In genomic region chr13:112587359-112587766, GRCh38 we compare ENCODE assay signal across 8 cellular contexts. TPM values are rescaled to one million over a fixed set of nuclear protein-coding genes. Genes with fewer than 3 reads are reported as not detected.
A peak's percentile ranks its signal among the peaks of the same experiment; 100 is the strongest.
DNase-seq lines count a peak whose midpoint lies in the region; ATAC-seq and TF ChIP-seq lines count a peak whose summit lies in the region.

No MANE protein-coding gene starts in this region.

- no peaks in the 10 kb centered on the region for H3K36me3 Mint-ChIP-seq in CD14-positive monocyte

- intact Hi-C loops in CD14-positive monocyte (cut with micrococcal nuclease) = loop anchor here (10.0 kb wide), 3 partner anchors 617 to 907 kb away; partner anchors contain the start of genes CUL4A (in 1 of the 2), DCUN1D2 (in 1 of the 2), LAMP1 (in 1 of the 2) and PCID2 (in 1 of the 2)
- intact Hi-C loops in mucosa of descending colon (cut with DNase I, micrococcal nuclease) = no loop called here

- H3K27ac Mint-ChIP-seq in CD14-positive monocyte = peak overlapping the region; percentile 91 to 99 (median 97)

- TF ChIP-seq CTCF in CD14-positive monocyte (IDR thresholded peaks at IDR 0.05) (no peak), mucosa of descending colon (IDR thresholded peaks at IDR 0.05) (no peak)

- peak; percentile 76 for DNase-seq in CD14-positive monocyte (ENCODE audit: low spot score)
- peak; percentile 52 for DNase-seq in GM19238 (ENCODE audit: insufficient read length, low spot score)
- DNase-seq in NCI-H774 (lab: John Stamatoyannopoulos, UW) = peak; percentile 87
- DNase-seq in activated CD8-positive, alpha-beta memory T cell treated with anti-CD3 and anti-CD28 coated beads, Interleukin-2, amount 50 U/mL, for 48 hours = peak; percentile 86
- DNase-seq in epidermal melanocyte (ENCODE audit: insufficient read length, low spot score) = peak; percentile 77
- peak; percentile 82 to 87 (median 86) for DNase-seq in mucosa of descending colon
- DNase-seq in stimulated activated CD8-positive, alpha-beta memory T cell treated with anti-CD3 and anti-CD28 coated beads, Interleukin-4, amount 100 ng/mL, for 1 hour (ENCODE audit: low read depth in 2 of 2, low spot score in 1 of 2) = peak; percentile 33 to 41

- no peaks in the 10 kb centered on the region for H3K36me3 ChIP-seq in mucosa of descending colon (ENCODE audit: low read depth)

- H3K4me1 Mint-ChIP-seq in CD14-positive monocyte = peaks cover 58% of the 10 kb centered on the region

- peak overlapping the region; percentile 95 to 99 for H3K4me3 Mint-ChIP-seq in CD14-positive monocyte

- H3K27me3 Mint-ChIP-seq in CD14-positive monocyte (ENCODE audit: low read depth in 3 of 3) = peaks cover 0 to 3% (median 0%) of the 10 kb centered on the region in 3 donors

- peaks cover 0 to 3% (median 0%) of the 10 kb centered on the region in 7 donors for H3K9me3 Mint-ChIP-seq in CD14-positive monocyte

- peak overlapping the region; percentile 96 for H3K4me3 ChIP-seq in mucosa of descending colon

- no peaks in the 10 kb centered on the region for H3K9me3 ChIP-seq in mucosa of descending colon

- ATAC-seq in HG03439 (IDR thresholded peaks at IDR 0.05; ENCODE audit: unreplicated experiment) (peak; percentile 54), mucosa of descending colon (peak; percentile 94)

- peaks cover 22% of the 10 kb centered on the region for H3K4me1 ChIP-seq in mucosa of descending colon (ENCODE audit: low read depth)

RNA-seq across cellular contexts. Expression of gene TUBGCP3, which starts 0.6 kb away (rescaled TPM):
- polyA plus RNA-seq in CD14-positive monocyte = 10 to 100 TPM; 25.4 to 34.1 TPM
- 10 to 100 TPM; 27.7 to 44.8 (median 32.7) TPM for total RNA-seq in mucosa of descending colon

Comparison
In these comparisons a context has a peak if more than half of its experiments do, and no peak if none do; other contexts are left out.
1. Peak in every context shown above with its lines: DNase-seq, ATAC-seq and H3K4me3 ChIP-seq.
2. DNase-seq: peak in every context shown above with its lines; median percentile 87 in NCI-H774; 86 in activated CD8-positive, alpha-beta memory T cell treated with anti-CD3 and anti-CD28 coated beads, Interleukin-2, amount 50 U/mL, for 48 hours; 86 in mucosa of descending colon; 77 in epidermal melanocyte; 76 in CD14-positive monocyte; 52 in GM19238; 37 in stimulated activated CD8-positive, alpha-beta memory T cell treated with anti-CD3 and anti-CD28 coated beads, Interleukin-4, amount 100 ng/mL, for 1 hour.
3. intact Hi-C loops: an anchor here in CD14-positive monocyte (10.0 kb wide); none called in mucosa of descending colon.